In the genomic region with DNA sequence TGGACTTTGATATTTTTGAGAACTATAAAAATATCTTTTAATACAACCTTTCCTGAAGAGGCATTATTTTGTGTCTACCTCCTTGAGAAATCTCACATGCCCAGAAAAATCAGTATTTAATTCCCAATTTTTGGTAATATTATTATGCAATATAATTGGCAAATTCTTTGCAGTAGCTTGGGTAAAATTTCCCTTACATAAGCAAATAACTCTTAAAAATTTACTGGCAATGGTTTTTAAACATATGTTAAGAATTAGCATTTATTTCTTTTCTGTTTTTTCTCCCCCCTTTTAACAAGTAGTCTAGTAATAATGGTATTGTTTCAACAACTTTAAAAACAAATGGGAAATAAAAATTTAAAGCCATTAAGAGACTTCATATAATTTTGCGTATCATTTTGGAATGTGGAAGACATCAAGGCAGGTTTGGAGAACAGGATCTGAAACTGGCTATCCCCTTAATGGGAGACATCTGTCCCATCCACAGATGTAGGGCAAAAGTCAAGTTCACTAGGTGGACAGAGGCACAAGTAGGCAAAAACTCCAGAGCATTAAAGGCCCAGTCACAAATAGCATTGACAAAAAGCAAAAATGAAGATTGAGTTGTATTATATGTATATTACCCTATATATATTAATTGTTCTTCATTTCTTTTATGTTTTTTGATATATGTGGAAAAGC, we compare ENCODE assay signal across 1 cellular context.
TF ChIP-seq lines count a peak whose summit lies in the region.

No MANE protein-coding gene starts in this region.

TF ChIP-seq in IMR-90, 13 proteins besides CTCF, POLR2A, EP300 and RAD21 (continued from another document):
- TF ChIP-seq CEBPB (IDR thresholded peaks at IDR 0.05; ENCODE audit: low read depth, low read length) (no peak), RCOR1 (IDR thresholded peaks at IDR 0.05; ENCODE audit: insufficient replicate concordance, low read length) (no peak), MXI1 (IDR thresholded peaks at IDR 0.05; ENCODE audit: borderline replicate concordance, low read depth, low read length) (no peak)
